ENCODE assay signal across 18 cellular contexts in the genomic region with DNA sequence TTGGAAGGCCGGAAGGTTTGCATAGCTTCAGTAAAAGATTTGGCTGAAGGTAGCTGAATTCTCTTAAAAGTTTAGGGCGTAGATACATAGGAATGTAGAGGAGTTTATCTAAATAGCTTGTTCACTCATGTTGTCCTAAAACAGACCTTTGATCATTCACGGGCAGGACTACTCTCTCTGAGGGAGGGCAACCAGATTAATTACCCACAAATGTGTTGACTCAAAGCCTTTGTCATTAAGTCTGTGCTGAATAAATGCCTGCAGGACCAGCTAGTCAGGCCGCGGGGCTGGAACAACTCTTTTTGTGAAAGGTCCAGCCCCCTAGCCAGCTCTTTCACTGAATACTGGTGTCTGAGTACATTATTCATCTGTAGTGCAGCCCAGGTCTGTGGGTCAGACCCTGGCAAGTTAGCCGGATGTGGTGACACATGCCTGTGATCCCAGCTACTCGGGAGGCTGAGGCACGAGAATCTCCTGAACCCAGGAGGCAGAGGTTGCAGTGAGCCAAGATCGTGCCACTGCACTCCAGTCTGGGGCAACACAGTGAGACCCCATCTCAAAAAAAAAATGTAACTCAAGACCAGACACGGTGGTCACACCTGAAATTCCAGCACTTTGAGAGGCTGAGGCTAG.
"Had no signal": no experiment of that assay in that cellular context is flagged by ENCODE, and none has a peak within 500 bp of the region (broad histone marks: within the 10 kb centered on the region; RNA-seq: fewer than 3 reads in every experiment).

No MANE protein-coding gene starts in this region.

- H3K36me3 Mint-ChIP-seq: naive B cell had no signal

- H3K4me3 Mint-ChIP-seq: dendritic cell treated with granulocyte-macrophage colony-stimulating factor and Interleukin-4, amounts not matched to agents 40 ng/mL and 50 ng/mL, for 4 days had no signal

- ATAC-seq: activated CD4-positive, CD25-positive, alpha-beta regulatory T cell treated with anti-CD3 and anti-CD28 coated beads, Interleukin-2, amount 50 U/mL, for 24 hours; activated T-helper 17 cell treated with anti-CD3 and anti-CD28 coated beads, Interleukin-2, amount 50 U/mL, for 72 hours; gastrocnemius medialis; heart right ventricle had no signal

- H3K27ac ChIP-seq: brain microvascular endothelial cell, gastrocnemius medialis, heart right ventricle had no signal

- H3K27me3 ChIP-seq: gastrocnemius medialis, heart right ventricle had no signal

- H3K9me3 ChIP-seq: gastrocnemius medialis, heart right ventricle, neutrophil had no signal

- H3K36me3 ChIP-seq: gastrocnemius medialis had no signal

- DNase-seq: activated naive CD4-positive, alpha-beta T cell treated with Interleukin-2 at 50 U/mL for 16 hours; activated T-cell treated with anti-CD3 and anti-CD28 coated beads for 4 hours; anterior cingulate cortex; brain microvascular endothelial cell; cerebellar nuclear complex; effector memory CD4-positive, alpha-beta T cell; gastrocnemius medialis; heart right ventricle; mammary epithelial cell; naive B cell; stimulated activated CD4-positive, alpha-beta T cell treated with anti-CD3 and anti-CD28 coated beads, Interleukin-15, amount 100 ng/mL, for 24 hours; stimulated activated CD4-positive, alpha-beta T cell treated with anti-CD3 and anti-CD28 coated beads, Interleukin-4, amount 100 ng/mL, for 1 hour; stimulated activated naive CD4-positive, alpha-beta T cell treated with Interleukin-2 at 50 U/mL for 16 hours; trophoblast cell had no signal

- H3K9me3 Mint-ChIP-seq: activated T-helper 17 cell treated with anti-CD3 and anti-CD28 coated beads, Interleukin-2, amount 50 U/mL, for 72 hours; dendritic cell treated with granulocyte-macrophage colony-stimulating factor and Interleukin-4, amounts not matched to agents 40 ng/mL and 50 ng/mL, for 4 days; naive B cell had no signal

- H3K27ac Mint-ChIP-seq: activated T-helper 17 cell treated with anti-CD3 and anti-CD28 coated beads, Interleukin-2, amount 50 U/mL, for 72 hours; dendritic cell treated with granulocyte-macrophage colony-stimulating factor and Interleukin-4, amounts not matched to agents 40 ng/mL and 50 ng/mL, for 4 days had no signal

- H3K4me3 ChIP-seq: gastrocnemius medialis, heart right ventricle had no signal
